Comparison of ENCODE assay signal across 1 cellular context in genomic region chr10:97708167-97708566, GRCh38.
TF ChIP-seq lines count a peak whose summit lies in the region.

No MANE protein-coding gene starts in this region.

TF ChIP-seq in liver, 16 proteins besides CTCF, POLR2A, EP300 and RAD21 (continued from another document):
- no peak for TF ChIP-seq REST (IDR thresholded peaks at IDR 0.05)
- no peak for TF ChIP-seq SP1 (IDR thresholded peaks at IDR 0.05)
- TF ChIP-seq, protein P1, sequence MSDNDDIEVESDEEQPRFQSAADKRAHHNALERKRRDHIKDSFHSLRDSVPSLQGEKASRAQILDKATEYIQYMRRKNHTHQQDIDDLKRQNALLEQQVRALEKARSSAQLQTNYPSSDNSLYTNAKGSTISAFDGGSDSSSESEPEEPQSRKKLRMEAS (IDR thresholded peaks at IDR 0.05), result no peak
- no peak for TF ChIP-seq TAF1 (conservative IDR thresholded peaks at IDR 0.05)
- TF ChIP-seq, protein P2, sequence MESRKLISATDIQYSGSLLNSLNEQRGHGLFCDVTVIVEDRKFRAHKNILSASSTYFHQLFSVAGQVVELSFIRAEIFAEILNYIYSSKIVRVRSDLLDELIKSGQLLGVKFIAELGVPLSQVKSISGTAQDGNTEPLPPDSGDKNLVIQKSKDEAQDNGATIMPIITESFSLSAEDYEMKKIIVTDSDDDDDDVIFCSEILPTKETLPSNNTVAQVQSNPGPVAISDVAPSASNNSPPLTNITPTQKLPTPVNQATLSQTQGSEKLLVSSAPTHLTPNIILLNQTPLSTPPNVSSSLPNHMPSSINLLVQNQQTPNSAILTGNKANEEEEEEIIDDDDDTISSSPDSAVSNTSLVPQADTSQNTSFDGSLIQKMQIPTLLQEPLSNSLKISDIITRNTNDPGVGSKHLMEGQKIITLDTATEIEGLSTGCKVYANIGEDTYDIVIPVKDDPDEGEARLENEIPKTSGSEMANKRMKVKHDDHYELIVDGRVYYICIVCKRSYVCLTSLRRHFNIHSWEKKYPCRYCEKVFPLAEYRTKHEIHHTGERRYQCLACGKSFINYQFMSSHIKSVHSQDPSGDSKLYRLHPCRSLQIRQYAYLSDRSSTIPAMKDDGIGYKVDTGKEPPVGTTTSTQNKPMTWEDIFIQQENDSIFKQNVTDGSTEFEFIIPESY (IDR thresholded peaks at IDR 0.05), result no peak
- no peak for TF ChIP-seq EGR1 (IDR thresholded peaks at IDR 0.05; ENCODE audit: low read depth in 2 of 2)
TF ChIP-seq in liver: peak in this region for 0.
